9 cellular contexts compared by ENCODE assay signal in the genomic region with DNA sequence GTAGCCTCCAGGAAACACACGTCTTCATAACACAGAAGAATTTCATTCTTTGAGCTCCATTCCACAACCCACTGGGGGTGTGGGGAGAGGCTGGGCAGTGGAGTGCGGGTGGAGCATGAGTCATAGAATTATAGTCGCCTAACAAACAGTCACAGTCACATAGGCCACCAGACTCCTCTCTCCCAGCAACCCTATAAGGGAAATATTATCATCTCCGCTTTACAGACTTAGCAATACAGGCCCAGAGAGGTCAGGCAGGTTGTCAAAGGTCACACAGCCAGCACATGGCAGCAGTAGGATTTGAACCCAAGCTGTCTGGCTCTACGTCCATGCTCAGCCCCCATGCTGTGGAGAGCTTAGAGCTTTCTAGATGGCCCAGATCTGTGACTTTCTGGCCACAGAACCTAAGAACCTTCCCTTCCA. TPM values are rescaled to one million over a fixed set of nuclear protein-coding genes. Genes with fewer than 3 reads are reported as not detected.
A peak's percentile ranks its signal among the peaks of the same experiment; 100 is the strongest.
DNase-seq lines count a peak whose midpoint lies in the region; ATAC-seq and TF ChIP-seq lines count a peak whose summit lies in the region.
"Had no signal": no experiment of that assay in that cellular context is flagged by ENCODE, and none has a peak within 500 bp of the region (broad histone marks: within the 10 kb centered on the region; RNA-seq: fewer than 3 reads in every experiment).

No MANE protein-coding gene starts in this region.

- peak; percentile 35 to 81 (median 68) for ATAC-seq in T-cell (replicated peaks in 1 of 4)
- peak; percentile 74 for ATAC-seq in stimulated activated naive CD8-positive, alpha-beta T cell treated with anti-CD3 and anti-CD28 coated beads, Interleukin-15, amount 100 ng/mL, for 72 hours
- no peak for ATAC-seq in HG02763 (IDR thresholded peaks at IDR 0.05; ENCODE audit: unreplicated experiment)

- peak overlapping the region; percentile 93 for H3K27ac ChIP-seq in hepatocyte
- H3K27ac ChIP-seq in testis: no peak overlapping the region

- no peak overlapping the region for H3K4me3 Mint-ChIP-seq in T-cell
- no peak overlapping the region for H3K4me3 Mint-ChIP-seq in stimulated activated naive CD8-positive, alpha-beta T cell treated with anti-CD3 and anti-CD28 coated beads, Interleukin-15, amount 100 ng/mL, for 72 hours
- no peak overlapping the region for H3K4me3 Mint-ChIP-seq in activated CD4-positive, alpha-beta memory T cell treated with anti-CD3 and anti-CD28 coated beads, Interleukin-2, amount 10 ng/mL, durations not matched to agents 7 days and 5 days

- CTCF ChIA-PET in T-cell (lab: Charles Lee): interaction anchor here (0.7 to 0.8 kb wide), 2 partner anchors 65 to 200 kb away, joined by 4 to 8 read pairs; no protein-coding TSS in a partner anchor
- CTCF ChIA-PET in activated CD4-positive, alpha-beta memory T cell treated with anti-CD3 and anti-CD28 coated beads, Interleukin-2, amount 10 ng/mL, durations not matched to agents 7 days and 5 days (lab: Charles Lee): interaction anchor here (1.3 kb wide), 1 partner anchor 8 kb away, joined by 3 read pairs; no protein-coding TSS in a partner anchor

- H2AFZ ChIP-seq in hepatocyte: no peak overlapping the region

- H3K36me3 ChIP-seq in hepatocyte (replicated peaks; ENCODE audit: insufficient read depth, low read depth) (no peaks in the 10 kb centered on the region), testis (ENCODE audit: low read depth, missing control alignments) (no peaks in the 10 kb centered on the region)

- H3K4me3 ChIP-seq in hepatocyte (no peak overlapping the region), testis (no peak overlapping the region)

- TF ChIP-seq CTCF in hepatocyte (IDR thresholded peaks at IDR 0.05; ENCODE audit: poor library complexity): no peak
- TF ChIP-seq CTCF in testis (IDR thresholded peaks at IDR 0.05): no peak

- intact Hi-C loops in testis (cut with DNase I; ENCODE audit: low total_unique reads): no loop called here

- H4K20me1 ChIP-seq in hepatocyte (ENCODE audit: insufficient read depth, poor library complexity, severe bottlenecking): no peaks in the 10 kb centered on the region

- H3K9me3 Mint-ChIP-seq in T-cell: no peaks in the 10 kb centered on the region
- H3K9me3 Mint-ChIP-seq in stimulated activated naive CD8-positive, alpha-beta T cell treated with anti-CD3 and anti-CD28 coated beads, Interleukin-15, amount 100 ng/mL, for 72 hours: no peaks in the 10 kb centered on the region
- H3K9me3 Mint-ChIP-seq in activated CD4-positive, alpha-beta memory T cell treated with anti-CD3 and anti-CD28 coated beads, Interleukin-2, amount 10 ng/mL, durations not matched to agents 7 days and 5 days: no peaks in the 10 kb centered on the region

- no peaks in the 10 kb centered on the region for H3K27me3 ChIP-seq in hepatocyte
- H3K27me3 ChIP-seq in testis: no peaks in the 10 kb centered on the region

- peak overlapping the region; percentile 76 for H3K27ac Mint-ChIP-seq in T-cell
- peak overlapping the region in 1 of 2 donors; percentile 74 for H3K27ac Mint-ChIP-seq in stimulated activated naive CD8-positive, alpha-beta T cell treated with anti-CD3 and anti-CD28 coated beads, Interleukin-15, amount 100 ng/mL, for 72 hours
- no peak overlapping the region for H3K27ac Mint-ChIP-seq in activated CD4-positive, alpha-beta memory T cell treated with anti-CD3 and anti-CD28 coated beads, Interleukin-2, amount 10 ng/mL, durations not matched to agents 7 days and 5 days

- peak; percentile 25 for DNase-seq in SKM-1 treated with dmso at 0.1 percent for 144 hours (lab: John Stamatoyannopoulos, UW; ENCODE audit: unreplicated experiment)
- no peak for DNase-seq in SKM-1 (lab: John Stamatoyannopoulos, UW; ENCODE audit: unreplicated experiment)
- no peak for DNase-seq in T-cell
- DNase-seq in hepatocyte (ENCODE audit: low spot score): no peak
- no peak for DNase-seq in stimulated activated naive CD8-positive, alpha-beta T cell treated with anti-CD3 and anti-CD28 coated beads, Interleukin-15, amount 100 ng/mL, for 72 hours
- DNase-seq in activated CD4-positive, alpha-beta memory T cell treated with anti-CD3 and anti-CD28 coated beads, Interleukin-2, amount 10 ng/mL, durations not matched to agents 7 days and 5 days: no peak
- DNase-seq in testis: no peak
- DNase-seq: NCI-H1694 had no signal

- H3K4me2 ChIP-seq in hepatocyte: peak overlapping the region; percentile 63

- TF ChIP-seq POLR2A in testis (IDR thresholded peaks at IDR 0.05): no peak

- H3K4me1 Mint-ChIP-seq in T-cell: peaks cover 20 to 25% (median 21%) of the 10 kb centered on the region in 3 donors
- H3K4me1 Mint-ChIP-seq in stimulated activated naive CD8-positive, alpha-beta T cell treated with anti-CD3 and anti-CD28 coated beads, Interleukin-15, amount 100 ng/mL, for 72 hours: peaks cover 26% of the 10 kb centered on the region
- peaks cover 4% of the 10 kb centered on the region for H3K4me1 Mint-ChIP-seq in activated CD4-positive, alpha-beta memory T cell treated with anti-CD3 and anti-CD28 coated beads, Interleukin-2, amount 10 ng/mL, durations not matched to agents 7 days and 5 days

- POLR2A ChIA-PET in T-cell (lab: Charles Lee): no interaction called here
- POLR2A ChIA-PET in activated CD4-positive, alpha-beta memory T cell treated with anti-CD3 and anti-CD28 coated beads, Interleukin-2, amount 10 ng/mL, durations not matched to agents 7 days and 5 days (lab: Charles Lee): no interaction called here

- H3K4me1 ChIP-seq in hepatocyte (ENCODE audit: insufficient read depth) (peaks cover 28% of the 10 kb centered on the region), testis (peaks cover 3% of the 10 kb centered on the region)

- H3K27me3 Mint-ChIP-seq in T-cell: no peaks in the 10 kb centered on the region
- no peaks in the 10 kb centered on the region for H3K27me3 Mint-ChIP-seq in stimulated activated naive CD8-positive, alpha-beta T cell treated with anti-CD3 and anti-CD28 coated beads, Interleukin-15, amount 100 ng/mL, for 72 hours
- H3K27me3 Mint-ChIP-seq in activated CD4-positive, alpha-beta memory T cell treated with anti-CD3 and anti-CD28 coated beads, Interleukin-2, amount 10 ng/mL, durations not matched to agents 7 days and 5 days: peaks cover 2% of the 10 kb centered on the region

- H3K79me2 ChIP-seq in hepatocyte: no peaks in the 10 kb centered on the region

- no peaks in the 10 kb centered on the region for H3K9me3 ChIP-seq in hepatocyte (ENCODE audit: low read depth)
- H3K9me3 ChIP-seq in testis: no peaks in the 10 kb centered on the region

- WGBS in hepatocyte (ENCODE audit: low lambda C conversion rate, missing lambda C conversion rate): 50% methylated on average over 5 of the region's 5 CpGs
- 78 to 79% methylated on average over 5 of the region's 5 CpGs for WGBS in testis, 2 donors

- no peaks in the 10 kb centered on the region for H3K9me2 ChIP-seq in hepatocyte (replicated peaks; ENCODE audit: insufficient read depth)

- no peaks in the 10 kb centered on the region for H3K36me3 Mint-ChIP-seq in T-cell
- H3K36me3 Mint-ChIP-seq in activated CD4-positive, alpha-beta memory T cell treated with anti-CD3 and anti-CD28 coated beads, Interleukin-2, amount 10 ng/mL, durations not matched to agents 7 days and 5 days (ENCODE audit: low read depth): no peaks in the 10 kb centered on the region

RNA-seq across cellular contexts. Expression of a gene that starts 10.6 kb away (rescaled TPM):
- total RNA-seq in T-cell (100 to 1,000 TPM; 150 to 256 (median 161) TPM), hepatocyte (65.6 and 78.9 TPM in 2 replicates), testis (10 to 100 TPM in 1 of 2 donors, 1 to 10 TPM in 1; 9.9 to 13.6 TPM)
- polyA plus RNA-seq in hepatocyte (119 and 134 TPM in 2 replicates), testis (ENCODE audit: insufficient read depth, low read depth, low replicate concordance) (31.5 TPM)
- 100 to 1,000 TPM; 149 to 157 TPM for total RNA-seq in activated CD4-positive, alpha-beta memory T cell treated with anti-CD3 and anti-CD28 coated beads, Interleukin-2, amount 10 ng/mL, durations not matched to agents 7 days and 5 days
